Comparison of ENCODE assay signal across 1 cellular context in the genomic region with DNA sequence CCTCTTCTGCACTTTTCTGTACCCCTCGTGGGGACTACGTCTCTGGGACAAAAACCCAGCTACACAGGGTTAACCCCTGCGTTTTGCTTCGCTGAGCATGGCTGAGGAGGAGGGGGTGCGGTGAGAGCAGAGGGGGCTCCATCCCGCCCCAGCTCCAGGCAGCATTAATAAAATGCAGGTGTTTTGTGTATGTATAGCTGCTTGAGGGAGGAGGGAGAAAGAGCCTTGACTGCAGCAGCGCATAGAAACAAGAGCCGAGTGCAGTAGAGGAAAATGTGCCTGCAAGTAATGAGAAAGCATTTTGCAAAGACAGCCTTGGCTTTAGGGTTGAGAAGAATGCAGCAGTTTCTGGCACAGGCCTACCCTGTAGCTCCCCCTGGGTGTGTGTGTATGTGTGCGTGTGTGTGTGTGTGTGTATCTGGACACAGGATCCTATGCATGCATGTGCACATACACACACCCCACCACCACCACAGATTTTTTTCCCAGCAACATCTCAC.
A peak's percentile ranks its signal among the peaks of the same experiment; 100 is the strongest.
TF ChIP-seq lines count a peak whose summit lies in the region.

No MANE protein-coding gene starts in this region.

TF ChIP-seq in IMR-90, 13 proteins besides CTCF, POLR2A, EP300 and RAD21:
- TF ChIP-seq NFE2L2 (IDR thresholded peaks at IDR 0.05; ENCODE audit: low read depth, low read length) = peak; percentile 59; the same call in 1 of the 2 replicates
- no peak for TF ChIP-seq RFX5 (IDR thresholded peaks at IDR 0.05; ENCODE audit: low read depth, low read length)
